ENCODE assay signal across 23 cellular contexts in genomic region chr17:46833840-46834208, GRCh38. TPM values are rescaled to one million over a fixed set of nuclear protein-coding genes. Genes with fewer than 3 reads are reported as not detected.
"Had no signal": no experiment of that assay in that cellular context is flagged by ENCODE, and none has a peak within 500 bp of the region (broad histone marks: within the 10 kb centered on the region; RNA-seq: fewer than 3 reads in every experiment).

No MANE protein-coding gene starts in this region.

- H3K4me1 ChIP-seq: esophagus muscularis mucosa, psoas muscle, transverse colon, uterus had no signal

- FAIRE-seq: endothelial cell of umbilical vein had no signal

- DNase-seq: activated CD4-positive, alpha-beta memory T cell treated with anti-CD3 and anti-CD28 coated beads, Interleukin-2, amount 10 ng/mL, durations not matched to agents 7 days and 5 days; activated CD4-positive, alpha-beta T cell treated with anti-CD3 and anti-CD28 coated beads for 48 hours; activated CD4-positive, CD25-positive, alpha-beta regulatory T cell; activated CD8-positive, alpha-beta memory T cell treated with anti-CD3 and anti-CD28 coated beads, Interleukin-2, amount 10 ng/mL, durations not matched to agents 7 days and 5 days; activated naive CD8-positive, alpha-beta T cell treated with anti-CD3 and anti-CD28 coated beads for 36 hours; cortex of kidney; effector CD4-positive, alpha-beta T cell; left colon; ovary; right cardiac atrium; T-cell; T-helper 9 cell; transverse colon; uterus had no signal

- H3K4me3 ChIP-seq: esophagus muscularis mucosa, lung, ovary, psoas muscle, skin epidermis, transverse colon, uterus had no signal

- H3K9me3 ChIP-seq: esophagus muscularis mucosa, ovary, psoas muscle, transverse colon, uterus had no signal

- H3K36me3 ChIP-seq: esophagus muscularis mucosa, ovary, transverse colon, uterus had no signal

- H3K27me3 ChIP-seq: ovary, uterus had no signal

- H3K27ac ChIP-seq: esophagus muscularis mucosa, ovary, psoas muscle, transverse colon, uterus had no signal

- ATAC-seq: activated CD8-positive, alpha-beta memory T cell treated with anti-CD3 and anti-CD28 coated beads, Interleukin-2, amount 10 ng/mL, durations not matched to agents 7 days and 5 days; left colon; psoas muscle; T-cell had no signal

RNA-seq across cellular contexts. Expression of gene WNT3, which starts 15.3 kb away (rescaled TPM):
- total RNA-seq: activated CD4-positive, alpha-beta memory T cell treated with anti-CD3 and anti-CD28 coated beads, Interleukin-2, amount 10 ng/mL, durations not matched to agents 7 days and 5 days; activated CD8-positive, alpha-beta memory T cell treated with anti-CD3 and anti-CD28 coated beads, Interleukin-2, amount 10 ng/mL, durations not matched to agents 7 days and 5 days had no signal

RNA-seq across cellular contexts. Expression of gene WNT9B, which starts 17.6 kb away (rescaled TPM):
- total RNA-seq: activated CD4-positive, alpha-beta memory T cell treated with anti-CD3 and anti-CD28 coated beads, Interleukin-2, amount 10 ng/mL, durations not matched to agents 7 days and 5 days; activated CD8-positive, alpha-beta memory T cell treated with anti-CD3 and anti-CD28 coated beads, Interleukin-2, amount 10 ng/mL, durations not matched to agents 7 days and 5 days; activated naive CD8-positive, alpha-beta T cell treated with anti-CD3 and anti-CD28 coated beads for 36 hours; endothelial cell of umbilical vein; fibroblast of villous mesenchyme; glomerular endothelial cell; left colon; myocyte; neural crest cell; T-cell; transverse colon had no signal
- polyA plus RNA-seq: endothelial cell of umbilical vein had no signal
